ENCODE assay signal across 8 cellular contexts in the genomic region with DNA sequence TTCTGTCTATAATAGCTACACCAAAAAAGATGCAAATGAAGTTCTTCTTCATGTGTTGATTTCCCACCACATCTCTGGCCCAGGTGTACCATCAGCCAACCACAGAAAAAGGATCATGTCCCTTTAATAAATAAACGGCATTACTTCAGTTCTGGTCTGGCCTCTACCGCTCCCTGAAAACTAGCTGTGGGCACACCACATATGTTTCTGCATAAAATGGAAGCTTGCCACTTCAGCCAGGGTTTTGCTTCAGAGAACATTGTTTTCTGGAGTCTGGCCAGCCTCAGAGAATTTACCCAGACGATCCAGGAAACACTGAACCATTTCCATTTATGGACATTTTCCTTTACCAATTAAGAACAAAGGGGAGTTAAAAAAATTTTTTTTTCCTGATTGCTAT. TPM values are rescaled to one million over a fixed set of nuclear protein-coding genes. Genes with fewer than 3 reads are reported as not detected.
DNase-seq lines count a peak whose midpoint lies in the region; ATAC-seq, FAIRE-seq and TF ChIP-seq lines count a peak whose summit lies in the region.

No MANE protein-coding gene starts in this region.

- no peak for FAIRE-seq in bronchial epithelial cell (lab: Jason Lieb, UNC)

- DNase-seq in LNCaP clone FGC (ENCODE audit: low read depth) (peak; percentile 63), bronchial epithelial cell (ENCODE audit: low read depth) (peak; percentile 56), mesothelial cell of epicardium (ENCODE audit: low spot score in 2 of 2, unreplicated experiment in 2 of 2) (no peak), GM13976 (ENCODE audit: low spot score) (no peak), activated gamma-delta T cell (lab: John Stamatoyannopoulos, UW) (no peak)

- no peak overlapping the region for H3K4me3 Mint-ChIP-seq in mesothelial cell of epicardium
- no peak overlapping the region for H3K4me3 Mint-ChIP-seq in activated T-helper 17 cell treated with anti-CD3 and anti-CD28 coated beads, Interleukin-2, amount 50 U/mL, for 72 hours

- peak overlapping the region in 3 of 11 experiments; percentile 13 to 27 (median 23); a peak in 2 of 22 replicates for H3K9ac ChIP-seq in BLaER1 treated with 17β-estradiol and CSF1 and Interleukin-3, amounts not matched to agents 10 nM and 100 nM

- peaks cover 16% of the 10 kb centered on the region for H3K4me1 Mint-ChIP-seq in mesothelial cell of epicardium
- H3K4me1 Mint-ChIP-seq in activated T-helper 17 cell treated with anti-CD3 and anti-CD28 coated beads, Interleukin-2, amount 50 U/mL, for 72 hours, result no peaks in the 10 kb centered on the region

- H3K4me3 ChIP-seq in BLaER1 treated with 17β-estradiol and CSF1 and Interleukin-3, amounts not matched to agents 10 nM and 100 nM, result no peak overlapping the region
- H3K4me3 ChIP-seq in LNCaP clone FGC (ENCODE audit: low read depth, low read length) (no peak overlapping the region), bronchial epithelial cell (ENCODE audit: low read depth, low read length) (no peak overlapping the region)

- H4K20me1 ChIP-seq in BLaER1 treated with 17β-estradiol and CSF1 and Interleukin-3, amounts not matched to agents 10 nM and 100 nM, result no peaks in the 10 kb centered on the region

- H3K27me3 Mint-ChIP-seq in mesothelial cell of epicardium (ENCODE audit: low read depth), result no peaks in the 10 kb centered on the region
- H3K27me3 Mint-ChIP-seq in activated T-helper 17 cell treated with anti-CD3 and anti-CD28 coated beads, Interleukin-2, amount 50 U/mL, for 72 hours, result peaks cover 6% of the 10 kb centered on the region

- no peak for ATAC-seq in activated T-helper 17 cell treated with anti-CD3 and anti-CD28 coated beads, Interleukin-2, amount 50 U/mL, for 72 hours (replicated peaks)
- ATAC-seq in HG03135 (IDR thresholded peaks at IDR 0.05; ENCODE audit: unreplicated experiment), result no peak

- H3K36me3 Mint-ChIP-seq in mesothelial cell of epicardium, result no peaks in the 10 kb centered on the region
- H3K36me3 Mint-ChIP-seq in activated T-helper 17 cell treated with anti-CD3 and anti-CD28 coated beads, Interleukin-2, amount 50 U/mL, for 72 hours (ENCODE audit: low read depth), result no peaks in the 10 kb centered on the region

- TF ChIP-seq CTCF in LNCaP clone FGC (IDR thresholded peaks at IDR 0.05; ENCODE audit: control insufficient read depth, extremely low read depth, insufficient read depth) (no peak), bronchial epithelial cell (IDR thresholded peaks at IDR 0.05; ENCODE audit: insufficient read depth, low read length, severe bottlenecking) (no peak), mesothelial cell of epicardium (IDR thresholded peaks at IDR 0.05; ENCODE audit: unreplicated experiment) (no peak), GM13976 (IDR thresholded peaks at IDR 0.05; ENCODE audit: borderline replicate concordance, control extremely low read depth, extremely low read depth, insufficient read depth, missing control alignments) (no peak)

- H3K9me3 ChIP-seq in BLaER1 treated with 17β-estradiol and CSF1 and Interleukin-3, amounts not matched to agents 10 nM and 100 nM (replicated peaks in 1 of 11), result no peaks in the 10 kb centered on the region

- peak overlapping the region; percentile 87 for H3K27ac Mint-ChIP-seq in mesothelial cell of epicardium
- no peak overlapping the region for H3K27ac Mint-ChIP-seq in activated T-helper 17 cell treated with anti-CD3 and anti-CD28 coated beads, Interleukin-2, amount 50 U/mL, for 72 hours

- H3K9me3 Mint-ChIP-seq in mesothelial cell of epicardium, result no peaks in the 10 kb centered on the region
- H3K9me3 Mint-ChIP-seq in activated T-helper 17 cell treated with anti-CD3 and anti-CD28 coated beads, Interleukin-2, amount 50 U/mL, for 72 hours, result no peaks in the 10 kb centered on the region

- peak overlapping the region; percentile 30 to 80 (median 66); a peak in 21 of 22 replicates for H3K4me2 ChIP-seq in BLaER1 treated with 17β-estradiol and CSF1 and Interleukin-3, amounts not matched to agents 10 nM and 100 nM

- no peaks in the 10 kb centered on the region for H3K36me3 ChIP-seq in BLaER1 treated with 17β-estradiol and CSF1 and Interleukin-3, amounts not matched to agents 10 nM and 100 nM
- H3K36me3 ChIP-seq in bronchial epithelial cell (ENCODE audit: control insufficient read depth, insufficient read depth, low read length), result no peaks in the 10 kb centered on the region

- peaks cover 15 to 23% (median 18%) of the 10 kb centered on the region in 10 experiments for H3K4me1 ChIP-seq in BLaER1 treated with 17β-estradiol and CSF1 and Interleukin-3, amounts not matched to agents 10 nM and 100 nM

- H3K27ac ChIP-seq in BLaER1 treated with 17β-estradiol and CSF1 and Interleukin-3, amounts not matched to agents 10 nM and 100 nM, result peak overlapping the region in 6 of 11 experiments; percentile 1 to 60 (median 18); a peak in 8 of 22 replicates

- H3K27me3 ChIP-seq in BLaER1 treated with 17β-estradiol and CSF1 and Interleukin-3, amounts not matched to agents 10 nM and 100 nM, result no peaks in the 10 kb centered on the region
- no peaks in the 10 kb centered on the region for H3K27me3 ChIP-seq in bronchial epithelial cell (ENCODE audit: control insufficient read depth, insufficient read depth, low read length)

- in situ Hi-C loops in GM13976 (cut with MboI; ENCODE audit: low sequenced_read_pairs, unreplicated experiment), result no loop called here

RNA-seq across cellular contexts. Expression of a gene that starts 5.9 kb away (rescaled TPM):
- total RNA-seq in bronchial epithelial cell (1,014 and 1,840 TPM in 2 replicates), mesothelial cell of epicardium (9.2 to 10.4 TPM (median 9.9 TPM) in 3 replicates)
- under 1 TPM; 0.04 to 0.05 TPM for total RNA-seq in activated T-helper 17 cell treated with anti-CD3 and anti-CD28 coated beads, Interleukin-2, amount 50 U/mL, for 72 hours

Comparison
In these comparisons a context has a peak if more than half of its experiments do, and no peak if none do; other contexts are left out.
1. DNase-seq: peak in LNCaP clone FGC (single experiment) and bronchial epithelial cell (single experiment); none in mesothelial cell of epicardium (0 of 2), GM13976 (single experiment) and activated gamma-delta T cell (single experiment).
2. RNA of a gene that starts 5.9 kb away (total RNA-seq): 1,014 to 1,840 TPM in bronchial epithelial cell; 9.2 to 10.4 TPM in mesothelial cell of epicardium and 0.04 to 0.05 TPM in activated T-helper 17 cell treated with anti-CD3 and anti-CD28 coated beads, Interleukin-2, amount 50 U/mL, for 72 hours; every median in the first group is over 10 times any median in the second.